Comparison of ENCODE assay signal across 23 cellular contexts in genomic region chr6:138371452-138371711, GRCh38. TPM values are rescaled to one million over a fixed set of nuclear protein-coding genes. Genes with fewer than 3 reads are reported as not detected.
A peak's percentile ranks its signal among the peaks of the same experiment; 100 is the strongest.
DNase-seq lines count a peak whose midpoint lies in the region; ATAC-seq and TF ChIP-seq lines count a peak whose summit lies in the region.
"Had no signal": no experiment of that assay in that cellular context is flagged by ENCODE, and none has a peak within 500 bp of the region (broad histone marks: within the 10 kb centered on the region; RNA-seq: fewer than 3 reads in every experiment).

No MANE protein-coding gene starts in this region.

- 11 to 21% methylated on average over 3 of the region's 3 CpGs for WGBS in body of pancreas, 2 donors

- peak overlapping the region; percentile 14; the same call in 1 of the 2 replicates for H3K4me2 ChIP-seq in PC-3 (ENCODE audit: low read length)

- no peak overlapping the region for H3K9ac ChIP-seq in PC-3 (ENCODE audit: low read length)

- DNase-seq in PC-3 (no peak), brain microvascular endothelial cell (no peak), mesothelial cell of epicardium (ENCODE audit: low spot score in 2 of 2, unreplicated experiment in 2 of 2) (no peak), type B pancreatic cell (ENCODE audit: extremely low spot score, unreplicated experiment) (no peak), posterior cingulate gyrus (no peak), body of pancreas (no peak), NCI-H1417 (lab: John Stamatoyannopoulos, UW) (no peak)
- DNase-seq: ACHN; CD8-positive, alpha-beta memory T cell; EL; GF-D8; IMR-90; MV-4-11; NCI-H1105 treated with DMSO at 0.1 percent for 48 hours; NCI-H187 treated with DMSO at 0.1 percent for 48 hours; NCI-H2107; NCI-H748 treated with DMSO at 0.1 percent for 48 hours; SIG-M5 had no signal

- H3K4me3 Mint-ChIP-seq in mesothelial cell of epicardium: peak overlapping the region; percentile 5
- peak overlapping the region; percentile 9 for H3K4me3 Mint-ChIP-seq in type B pancreatic cell
- H3K4me3 Mint-ChIP-seq: CD8-positive, alpha-beta memory T cell had no signal

- in situ Hi-C loops in brain microvascular endothelial cell (cut with HindIII; ENCODE audit: low pct_ligation_motif_present, low sequenced_read_pairs): no loop called here

- intact Hi-C loops in PC-3 (cut with micrococcal nuclease): no loop called here
- intact Hi-C loops in posterior cingulate gyrus (cut with DNase I): no loop called here
- intact Hi-C loops in body of pancreas (cut with DNase I): no loop called here

- no peaks in the 10 kb centered on the region for H4K20me1 ChIP-seq in PC-3 (ENCODE audit: low read length)

- H3K27ac Mint-ChIP-seq in mesothelial cell of epicardium: peak overlapping the region; percentile 86
- H3K27ac Mint-ChIP-seq in type B pancreatic cell: no peak overlapping the region

- no TSS peak for BruUV-seq in PC-3 (replicated peaks; lab: Mats Ljungman, UMichigan)

- H3K4me3 ChIP-seq in PC-3 (ENCODE audit: low read length): no peak overlapping the region
- no peak overlapping the region for H3K4me3 ChIP-seq in brain microvascular endothelial cell (ENCODE audit: low read depth, low read length)
- H3K4me3 ChIP-seq in body of pancreas: no peak overlapping the region

- H3F3A ChIP-seq in PC-3 (ENCODE audit: low read length, unreplicated experiment): no peaks in the 10 kb centered on the region

- H3K36me3 Mint-ChIP-seq in mesothelial cell of epicardium (peaks cover 5% of the 10 kb centered on the region), type B pancreatic cell (no peaks in the 10 kb centered on the region)
- H3K36me3 Mint-ChIP-seq: CD8-positive, alpha-beta memory T cell had no signal

- H3K36me3 ChIP-seq in PC-3 (ENCODE audit: low read depth, low read length) (no peaks in the 10 kb centered on the region), brain microvascular endothelial cell (replicated peaks) (no peaks in the 10 kb centered on the region), body of pancreas (replicated peaks in 1 of 2; ENCODE audit: insufficient read depth in 1 of 2, low read depth in 2 of 2) (no peaks in the 10 kb centered on the region)

- H3K27me3 Mint-ChIP-seq in mesothelial cell of epicardium (ENCODE audit: low read depth) (no peaks in the 10 kb centered on the region), type B pancreatic cell (no peaks in the 10 kb centered on the region)

- H3K4me1 ChIP-seq in PC-3 (ENCODE audit: insufficient read depth, low read length) (peaks cover 13% of the 10 kb centered on the region), body of pancreas (peaks cover 10% of the 10 kb centered on the region)

- no peaks in the 10 kb centered on the region for H3K9me3 ChIP-seq in PC-3 (ENCODE audit: low read length)
- no peaks in the 10 kb centered on the region for H3K9me3 ChIP-seq in body of pancreas

- H3K27ac ChIP-seq in PC-3 (ENCODE audit: low read length) (no peak overlapping the region), brain microvascular endothelial cell (peak overlapping the region; percentile 57), body of pancreas (no peak overlapping the region)
- H3K27ac ChIP-seq: C4-2B had no signal

- H3K9me2 ChIP-seq in PC-3 (replicated peaks; ENCODE audit: low read length): no peaks in the 10 kb centered on the region

- TF ChIP-seq POLR2A in body of pancreas (IDR thresholded peaks at IDR 0.05): no peak

- H3K9me3 Mint-ChIP-seq in mesothelial cell of epicardium (no peaks in the 10 kb centered on the region), type B pancreatic cell (no peaks in the 10 kb centered on the region)

- H3K79me2 ChIP-seq in PC-3 (ENCODE audit: low read length): no peaks in the 10 kb centered on the region

- no peak for TF ChIP-seq CTCF in PC-3 (conservative IDR thresholded peaks at IDR 0.05; ENCODE audit: low read depth, low read length)
- TF ChIP-seq CTCF in brain microvascular endothelial cell (IDR thresholded peaks at IDR 0.05; ENCODE audit: low read depth, low read length, missing control alignments): no peak
- no peak for TF ChIP-seq CTCF in mesothelial cell of epicardium (IDR thresholded peaks at IDR 0.05; ENCODE audit: unreplicated experiment)
- no peak for TF ChIP-seq CTCF in type B pancreatic cell (conservative IDR thresholded peaks at IDR 0.05)
- TF ChIP-seq CTCF in body of pancreas (IDR thresholded peaks at IDR 0.05): no peak

- H2AFZ ChIP-seq in PC-3 (ENCODE audit: low read length): no peak overlapping the region

- no peak for ATAC-seq in PC-3
- ATAC-seq in body of pancreas: no peak
- ATAC-seq: Panc1 had no signal

- no peaks in the 10 kb centered on the region for H3K27me3 ChIP-seq in PC-3 (ENCODE audit: low read length)
- H3K27me3 ChIP-seq in brain microvascular endothelial cell (replicated peaks): no peaks in the 10 kb centered on the region
- no peaks in the 10 kb centered on the region for H3K27me3 ChIP-seq in body of pancreas

- H3K4me1 Mint-ChIP-seq in mesothelial cell of epicardium (peaks cover 25% of the 10 kb centered on the region), type B pancreatic cell (ENCODE audit: unreplicated experiment) (peaks cover 10% of the 10 kb centered on the region)
- H3K4me1 Mint-ChIP-seq: CD8-positive, alpha-beta memory T cell had no signal

- POLR2A ChIA-PET in PC-3 (lab: Charles Lee; ENCODE audit: unreplicated experiment): no interaction called here

- CTCF ChIA-PET in PC-3 (lab: Charles Lee): no interaction called here

RNA-seq across cellular contexts. Expression of gene SMIM28, which starts 6.3 kb away (rescaled TPM):
- total RNA-seq in PC-3 (2014; rRNA removed) (not detected in 2 replicates), mesothelial cell of epicardium (not detected in 3 replicates), type B pancreatic cell (ENCODE audit: low replicate concordance) (not detected in 2 replicates), body of pancreas (not detected)
- total RNA-seq: CD8-positive, alpha-beta memory T cell; H4; IMR-90; M059J; NCI-H460 had no signal

RNA-seq across cellular contexts. Expression of gene HEBP2, which starts 32.6 kb away (rescaled TPM):
- total RNA-seq in PC-3 (2014; rRNA removed) (58.9 and 74.6 TPM in 2 replicates), mesothelial cell of epicardium (53.4 to 61.5 TPM (median 53.7 TPM) in 3 replicates), type B pancreatic cell (ENCODE audit: low replicate concordance) (68.9 and 112 TPM in 2 replicates), body of pancreas (100 to 1,000 TPM in 1 of 2 donors, 10 to 100 TPM in 1; 33.2 to 181 TPM)
